Comparison of ENCODE assay signal across 12 cellular contexts in genomic region chr18:61992923-61993322, GRCh38.
DNase-seq lines count a peak whose midpoint lies in the region; ATAC-seq and TF ChIP-seq lines count a peak whose summit lies in the region.
"Had no signal": no experiment of that assay in that cellular context is flagged by ENCODE, and none has a peak within 500 bp of the region (broad histone marks: within the 10 kb centered on the region; RNA-seq: fewer than 3 reads in every experiment).

No MANE protein-coding gene starts in this region.

- no peaks in the 10 kb centered on the region for H3K36me3 ChIP-seq in gastroesophageal sphincter
- H3K36me3 ChIP-seq: heart right ventricle, WERI-Rb-1 had no signal

- 0 to 14% methylated on average over 2 of the region's 2 CpGs for WGBS in gastroesophageal sphincter (ENCODE audit: low coverage in 1 of 2), 2 donors

- peaks cover 3 to 13% (median 4%) of the 10 kb centered on the region in 3 donors for H3K4me1 ChIP-seq in gastroesophageal sphincter

- no peaks in the 10 kb centered on the region for H3K27me3 Mint-ChIP-seq in chondrocyte (ENCODE audit: low read depth)

- DNase-seq in EH (ENCODE audit: low read depth) (peak; percentile 83), NB4 (ENCODE audit: low read depth) (peak; percentile 29), chondrocyte (ENCODE audit: low spot score) (no peak), omental fat pad (ENCODE audit: low spot score) (no peak), NCI-H2227 (lab: John Stamatoyannopoulos, UW; ENCODE audit: unreplicated experiment) (no peak), GM10266 (ENCODE audit: extremely low spot score) (no peak)
- no peak for DNase-seq in stimulated activated CD8-positive, alpha-beta memory T cell treated with anti-CD3 and anti-CD28 coated beads, Interleukin-4, amount 100 ng/mL, for 48 hours
- DNase-seq: activated naive CD4-positive, alpha-beta T cell; heart right ventricle; nucleus accumbens; WERI-Rb-1 had no signal

- ATAC-seq in omental fat pad (ENCODE audit: low FRiP score) (peak; percentile 45), gastroesophageal sphincter (no peak)

- H3K36me3 Mint-ChIP-seq in chondrocyte (ENCODE audit: low read depth) = peaks cover 2% of the 10 kb centered on the region

- no peak overlapping the region for H3K4me3 Mint-ChIP-seq in chondrocyte (ENCODE audit: unreplicated experiment)

- no peaks in the 10 kb centered on the region for H3K27me3 ChIP-seq in gastroesophageal sphincter
- H3K27me3 ChIP-seq: heart right ventricle had no signal

- no peak for TF ChIP-seq CTCF in NB4 (IDR thresholded peaks at IDR 0.05; ENCODE audit: low read depth, low read length)
- TF ChIP-seq CTCF in chondrocyte (IDR thresholded peaks at IDR 0.05) = peak; percentile 39
- no peak for TF ChIP-seq CTCF in omental fat pad (IDR thresholded peaks at IDR 0.05)
- TF ChIP-seq CTCF in GM10266 (IDR thresholded peaks at IDR 0.05; ENCODE audit: control insufficient read depth, insufficient read depth, low read depth, missing control alignments) = no peak
- TF ChIP-seq CTCF in gastroesophageal sphincter (IDR thresholded peaks at IDR 0.05) = no peak

- H3K9me3 Mint-ChIP-seq in chondrocyte (ENCODE audit: low read depth) = no peaks in the 10 kb centered on the region

- H3K4me3 ChIP-seq in NB4 (ENCODE audit: low read depth, low read length) = no peak overlapping the region
- no peak overlapping the region for H3K4me3 ChIP-seq in gastroesophageal sphincter
- H3K4me3 ChIP-seq: heart right ventricle had no signal

- no peak for TF ChIP-seq EP300 in gastroesophageal sphincter (IDR thresholded peaks at IDR 0.05)

- H3K27ac ChIP-seq in gastroesophageal sphincter = no peak overlapping the region
- H3K27ac ChIP-seq: WERI-Rb-1 had no signal

- no peaks in the 10 kb centered on the region for H3K9me3 ChIP-seq in gastroesophageal sphincter
- H3K9me3 ChIP-seq: heart right ventricle had no signal

- peak overlapping the region; percentile 87 for H3K27ac Mint-ChIP-seq in chondrocyte (ENCODE audit: unreplicated experiment)

- no peak for TF ChIP-seq POLR2A in NB4 (IDR thresholded peaks at IDR 0.05; ENCODE audit: extremely low read depth, insufficient read length)
- no peak for TF ChIP-seq POLR2A in gastroesophageal sphincter (IDR thresholded peaks at IDR 0.05)

- H3K4me1 Mint-ChIP-seq in chondrocyte (ENCODE audit: low read depth) = peaks cover 70% of the 10 kb centered on the region

Comparison
In these comparisons a context has a peak if more than half of its experiments do, and no peak if none do; other contexts are left out.
1. DNase-seq: peak in EH (single experiment) and NB4 (single experiment); none in chondrocyte (single experiment), omental fat pad (single experiment), NCI-H2227 (single experiment), GM10266 (single experiment) and stimulated activated CD8-positive, alpha-beta memory T cell treated with anti-CD3 and anti-CD28 coated beads, Interleukin-4, amount 100 ng/mL, for 48 hours (single experiment).